18 cellular contexts compared by ENCODE assay signal in the genomic region with DNA sequence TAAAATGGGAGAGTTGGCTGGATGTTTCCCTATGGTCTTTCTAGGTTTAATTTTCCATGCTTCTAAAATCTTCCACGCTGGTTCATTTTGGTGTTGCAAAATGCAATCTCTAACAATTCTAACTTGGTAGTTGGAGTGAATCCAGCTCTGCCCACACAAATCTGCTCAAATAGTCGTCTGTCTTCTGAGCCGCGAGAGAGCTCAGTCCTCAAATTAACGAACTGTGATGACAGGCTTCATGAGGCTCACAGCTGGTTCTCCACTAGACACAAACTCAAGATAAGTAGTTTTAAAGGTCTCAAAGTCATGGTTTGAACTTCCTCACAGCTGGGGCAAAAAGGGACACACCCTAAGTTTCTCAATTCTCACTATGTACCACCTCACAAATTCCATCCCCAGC.
DNase-seq lines count a peak whose midpoint lies in the region; ATAC-seq lines count a peak whose summit lies in the region.
"Had no signal": no experiment of that assay in that cellular context is flagged by ENCODE, and none has a peak within 500 bp of the region (broad histone marks: within the 10 kb centered on the region; RNA-seq: fewer than 3 reads in every experiment).

No MANE protein-coding gene starts in this region.

- H4K20me1 ChIP-seq in BLaER1, result no peaks in the 10 kb centered on the region

- H3K27ac ChIP-seq in BLaER1, result no peak overlapping the region
- H3K27ac ChIP-seq: epithelial cell of prostate, suprapubic skin had no signal

- ATAC-seq in HG03280 (IDR thresholded peaks at IDR 0.05; ENCODE audit: unreplicated experiment), result no peak
- ATAC-seq in HG03460 (IDR thresholded peaks at IDR 0.05; ENCODE audit: unreplicated experiment), result no peak
- ATAC-seq: left colon, mucosa of descending colon had no signal

- no peaks in the 10 kb centered on the region for H3K27me3 ChIP-seq in BLaER1
- H3K27me3 ChIP-seq: suprapubic skin had no signal

- in situ Hi-C loops in KBM-7 (cut with MboI; ENCODE audit: low pct_unique_long_range_greater_than_20kb, low sequenced_read_pairs), result no loop called here

- no peaks in the 10 kb centered on the region for H3K36me3 ChIP-seq in BLaER1
- H3K36me3 ChIP-seq: suprapubic skin had no signal

- no peak overlapping the region for H3K9ac ChIP-seq in BLaER1

- DNase-seq in KBM-7, result peak; percentile 21
- DNase-seq in astrocyte of the hippocampus (ENCODE audit: low read depth, low spot score), result peak; percentile 17
- DNase-seq in myocyte (ENCODE audit: low read depth), result peak; percentile 19
- DNase-seq in DMS53 treated with DMSO at 0.1 percent for 48 hours (lab: John Stamatoyannopoulos, UW; ENCODE audit: unreplicated experiment), result no peak
- DNase-seq: activated T-cell treated with anti-CD3 and anti-CD28 coated beads, Interleukin-2, amount 50 U/mL, for 48 hours; EL; HFFc6; KG1; left colon; mucosa of descending colon; NCI-H1105; NCI-H2081 treated with DMSO at 0.1 percent for 48 hours; NCI-H446 treated with DMSO at 0.1 percent for 48 hours had no signal

- H3K9me3 ChIP-seq in BLaER1, result peaks cover 5% of the 10 kb centered on the region
- H3K9me3 ChIP-seq: mucosa of descending colon, suprapubic skin had no signal

- peak overlapping the region; percentile 37; the same call in 1 of the 2 replicates for H3K4me2 ChIP-seq in BLaER1

- peaks cover 19% of the 10 kb centered on the region for H3K4me1 ChIP-seq in BLaER1

- no peak overlapping the region for H3K4me3 ChIP-seq in BLaER1
- H3K4me3 ChIP-seq: mucosa of descending colon, suprapubic skin had no signal
